Comparison of ENCODE assay signal across 19 cellular contexts in genomic region chr17:74930535-74931036, GRCh38. TPM values are rescaled to one million over a fixed set of nuclear protein-coding genes. Genes with fewer than 3 reads are reported as not detected.
A peak's percentile ranks its signal among the peaks of the same experiment; 100 is the strongest.
DNase-seq lines count a peak whose midpoint lies in the region; ATAC-seq and TF ChIP-seq lines count a peak whose summit lies in the region.
"Had no signal": no experiment of that assay in that cellular context is flagged by ENCODE, and none has a peak within 500 bp of the region (broad histone marks: within the 10 kb centered on the region; RNA-seq: fewer than 3 reads in every experiment).

No MANE protein-coding gene starts in this region.

- H3K56ac ChIP-seq in H9 (ENCODE audit: insufficient read length, low read depth, low read length) = no peak overlapping the region

- no peak overlapping the region for H2BK15ac ChIP-seq in H9 (ENCODE audit: low read depth, low read length)
- no peak overlapping the region for H2BK15ac ChIP-seq in neuronal stem cell (ENCODE audit: low read length)

- no peak overlapping the region for H3K4me3 Mint-ChIP-seq in H9
- no peak overlapping the region for H3K4me3 Mint-ChIP-seq in WTC11
- H3K4me3 Mint-ChIP-seq: CD14-positive monocyte; CD4-positive, alpha-beta memory T cell had no signal

- H3K36me3 ChIP-seq in neuronal stem cell (replicated peaks in 1 of 2; ENCODE audit: control insufficient read depth in 2 of 2, insufficient read depth in 2 of 2, low read length in 2 of 2) = no peaks in the 10 kb centered on the region
- H3K36me3 ChIP-seq: BLaER1 had no signal

- H3K23ac ChIP-seq in H9 (ENCODE audit: insufficient read length, low read depth, low read length) (no peak overlapping the region), neuronal stem cell (ENCODE audit: low read depth, low read length, poor library complexity) (no peak overlapping the region)

- no peaks in the 10 kb centered on the region for H3K79me1 ChIP-seq in H9 (ENCODE audit: insufficient read depth, low read depth, low read length, poor library complexity, severe bottlenecking)
- H3K79me1 ChIP-seq in neuronal stem cell (ENCODE audit: low read depth, low read length) = peaks cover 3% of the 10 kb centered on the region

- H3K27ac Mint-ChIP-seq in H9 (no peak overlapping the region; a peak in 1 of 7 replicates), WTC11 (no peak overlapping the region)

- peaks cover 6 to 13% of the 10 kb centered on the region in 2 experiments for H3K4me1 Mint-ChIP-seq in H9
- H3K4me1 Mint-ChIP-seq in WTC11 = no peaks in the 10 kb centered on the region; the same call in 1 of the 2 replicates

- H3K4me1 ChIP-seq in H9 (ENCODE audit: insufficient read depth, low read length) (no peaks in the 10 kb centered on the region; the same call in 1 of the 2 replicates), neuronal stem cell (ENCODE audit: control insufficient read depth in 2 of 2, insufficient read depth in 1 of 2, low read depth in 1 of 2, low read length in 2 of 2) (peaks cover 0 to 6% of the 10 kb centered on the region in 2 donors)
- H3K4me1 ChIP-seq: BLaER1 had no signal

- H3K79me2 ChIP-seq in H9 (ENCODE audit: insufficient read depth, low read length) = no peaks in the 10 kb centered on the region

- H4K8ac ChIP-seq in H9 (replicated peaks; ENCODE audit: insufficient read length, low read depth, low read length) (no peak overlapping the region), neuronal stem cell (ENCODE audit: low read depth, low read length) (no peak overlapping the region)

- H3K9ac ChIP-seq in H9 (ENCODE audit: extremely low read depth, insufficient read length, low read length) (no peak overlapping the region), neuronal stem cell (ENCODE audit: low read depth, low read length, poor library complexity) (no peak overlapping the region)
- H3K9ac ChIP-seq: BLaER1, GM23248 had no signal

- H2AK5ac ChIP-seq in H9 (ENCODE audit: insufficient read length, low read length) = no peak overlapping the region
- H2AK5ac ChIP-seq in neuronal stem cell (ENCODE audit: low read depth, low read length) = peak overlapping the region; percentile 58

- H3K18ac ChIP-seq in H9 (ENCODE audit: insufficient read length, low read depth, low read length) (no peak overlapping the region), neuronal stem cell (ENCODE audit: low read length) (peak overlapping the region; percentile 51)

- no peak overlapping the region for H2BK120ac ChIP-seq in H9 (ENCODE audit: low read depth, low read length, poor library complexity, severe bottlenecking)
- no peak overlapping the region for H2BK120ac ChIP-seq in neuronal stem cell (ENCODE audit: low read depth, low read length)

- H3K4ac ChIP-seq in H9 (ENCODE audit: low read depth, low read length) (no peak overlapping the region), neuronal stem cell (ENCODE audit: low read length) (no peak overlapping the region)

- TF ChIP-seq CTCF in H9 (conservative IDR thresholded peaks at IDR 0.05) = no peak
- TF ChIP-seq CTCF in WTC11 (IDR thresholded peaks at IDR 0.05) = no peak

- H3K23me2 ChIP-seq in H9 (ENCODE audit: insufficient read length, low read depth, low read length, poor library complexity, severe bottlenecking) = peaks cover 5% of the 10 kb centered on the region

- H3K9me3 Mint-ChIP-seq in H9 = no peaks in the 10 kb centered on the region; a peak in 1 of 5 replicates
- no peaks in the 10 kb centered on the region for H3K9me3 Mint-ChIP-seq in WTC11
- H3K9me3 Mint-ChIP-seq: CD4-positive, alpha-beta memory T cell had no signal

- no CpG with 5 or more reads among the region's 24 CpGs for WGBS in H9 (ENCODE audit: extremely low coverage, insufficient read length, low lambda C conversion rate)
- WGBS in neuronal stem cell (ENCODE audit: extremely low coverage in 2 of 2, insufficient read length in 2 of 2, insufficient replicate concordance in 1 of 2), 2 donors = no CpG with 5 or more reads among the region's 24 CpGs

- no peak overlapping the region for H3K27ac ChIP-seq in H9 (ENCODE audit: insufficient read length, low read depth, low read length)
- no peak overlapping the region for H3K27ac ChIP-seq in neuronal stem cell (replicated peaks; ENCODE audit: low read length)
- H3K27ac ChIP-seq: BLaER1, GM23248, HL-60 had no signal

- ATAC-seq in WTC11 (no peak), GM21515 (IDR thresholded peaks at IDR 0.05; ENCODE audit: unreplicated experiment) (no peak), HG03095 (IDR thresholded peaks at IDR 0.05; ENCODE audit: unreplicated experiment) (no peak)

- no peaks in the 10 kb centered on the region for H3K36me3 Mint-ChIP-seq in H9 (ENCODE audit: insufficient read depth in 1 of 3, low read depth in 3 of 3)
- no peaks in the 10 kb centered on the region for H3K36me3 Mint-ChIP-seq in WTC11
- H3K36me3 Mint-ChIP-seq: CD14-positive monocyte; CD4-positive, alpha-beta memory T cell had no signal

- no peak overlapping the region for H2BK20ac ChIP-seq in H9 (ENCODE audit: low read depth, low read length, poor library complexity, severe bottlenecking)

- no peaks in the 10 kb centered on the region for H4K20me1 ChIP-seq in H9 (ENCODE audit: control insufficient read depth, insufficient read depth, insufficient read length)

- peaks cover 26% of the 10 kb centered on the region for H3K27me3 ChIP-seq in H9 (ENCODE audit: insufficient read depth, low read length)
- peaks cover 8 to 88% (median 45%) of the 10 kb centered on the region in 3 experiments for H3K27me3 ChIP-seq in neuronal stem cell (ENCODE audit: control insufficient read depth in 3 of 3, insufficient read depth in 3 of 3, low read depth in 1 of 3, low read length in 3 of 3)

- POLR2A ChIA-PET in WTC11 (lab: Charles Lee) = no interaction called here

- peak; percentile 27 for DNase-seq in H9
- peak; percentile 6 for DNase-seq in WTC11 (ENCODE audit: low spot score)
- DNase-seq in islet precursor cell = peak; percentile 48
- DNase-seq in neuronal stem cell (ENCODE audit: low spot score) = no peak
- DNase-seq in NCI-H345 (lab: John Stamatoyannopoulos, UW) = no peak
- DNase-seq in ecto neural progenitor cell (ENCODE audit: low spot score) = no peak
- DNase-seq: 8988T; CD4-positive, alpha-beta memory T cell; DMS79 treated with DMSO at 0.1 percent for 48 hours; GF-D8; GM23248 had no signal

- H4K91ac ChIP-seq in H9 (ENCODE audit: insufficient read length, low read depth, low read length) (no peak overlapping the region), neuronal stem cell (ENCODE audit: low read depth, low read length, poor library complexity) (no peak overlapping the region)

- H3K4me3 ChIP-seq in neuronal stem cell (ENCODE audit: low read length in 2 of 2) = peak overlapping the region in 1 of 2 donors; percentile 36
- H3K4me3 ChIP-seq: BLaER1, GM23248 had no signal

- H2BK12ac ChIP-seq in H9 (ENCODE audit: insufficient read length, low read depth, low read length) (no peak overlapping the region), neuronal stem cell (ENCODE audit: low read length) (peak overlapping the region; percentile 51)

- H3K14ac ChIP-seq in H9 (ENCODE audit: insufficient read depth, low read length) = no peak overlapping the region
- H3K14ac ChIP-seq in neuronal stem cell (ENCODE audit: low read length) = peak overlapping the region; percentile 58

- peaks cover 97% of the 10 kb centered on the region for H3K27me3 Mint-ChIP-seq in H9 (ENCODE audit: low read depth)
- H3K27me3 Mint-ChIP-seq in WTC11 (ENCODE audit: low read depth) = peaks cover 91% of the 10 kb centered on the region

- H3T11ph ChIP-seq in H9 (ENCODE audit: low read length) = no peak overlapping the region

- H2AFZ ChIP-seq in H9 (ENCODE audit: low read length) (no peak overlapping the region), neuronal stem cell (ENCODE audit: low read length) (no peak overlapping the region)
- H2AFZ ChIP-seq: GM23248 had no signal

- no peak overlapping the region for H4K5ac ChIP-seq in H9 (ENCODE audit: insufficient read length, low read depth, low read length)

- H2BK5ac ChIP-seq in H9 (ENCODE audit: insufficient read length, low read length) (no peak overlapping the region), neuronal stem cell (ENCODE audit: low read length) (no peak overlapping the region)

- CTCF ChIA-PET in WTC11 (lab: Charles Lee) = interaction anchor here (1.1 kb wide), 1 partner anchor 27 kb away, joined by 3 read pairs; no protein-coding TSS in a partner anchor

- no peak overlapping the region for H3K4me2 ChIP-seq in H9 (ENCODE audit: insufficient read depth, insufficient read length, low read length)
- no peak overlapping the region for H3K4me2 ChIP-seq in neuronal stem cell (ENCODE audit: insufficient read depth, low read length, poor library complexity, severe bottlenecking)
- H3K4me2 ChIP-seq: BLaER1 had no signal

- H3K9me3 ChIP-seq in H9 (ENCODE audit: control insufficient read depth, low read depth, low read length) (no peaks in the 10 kb centered on the region), neuronal stem cell (replicated peaks in 1 of 2; ENCODE audit: control insufficient read depth in 2 of 2, insufficient read depth in 1 of 2, low read depth in 1 of 2, low read length in 2 of 2) (peaks cover 0 to 1% of the 10 kb centered on the region in 2 donors)
- H3K9me3 ChIP-seq: BLaER1 had no signal

TF ChIP-seq in WTC11, 78 proteins besides CTCF, POLR2A, EP300 and RAD21 (continues in another document):
- TF ChIP-seq MXD4 (CRISPR knock-in tag; IDR thresholded peaks at IDR 0.05; ENCODE audit: borderline replicate concordance) = no peak

RNA-seq across cellular contexts. Expression of gene OTOP3, which starts 5.1 kb away (rescaled TPM):
- total RNA-seq in H9 (2021) = not detected in 2 replicates
- not detected in 3 replicates for total RNA-seq in WTC11 (2021)
- polyA plus RNA-seq in neuronal stem cell (2013, experiment 1 of 2) = not detected
- polyA plus RNA-seq in neuronal stem cell (2013, experiment 2 of 2) = not detected
- total RNA-seq: A673; CD4-positive, alpha-beta memory T cell; GM23248; HT1080 had no signal
- polyA plus RNA-seq: AG04450; CD14-positive monocyte; CD4-positive, alpha-beta memory T cell; GM23248 had no signal

RNA-seq across cellular contexts. Expression of gene OTOP2, which starts 6.5 kb away (rescaled TPM):
- total RNA-seq in H9 (2021) = 0.11 TPM in 1 of 2 replicates, not detected in the other
- total RNA-seq in WTC11 (2021) = not detected in 3 replicates
- not detected for polyA plus RNA-seq in neuronal stem cell (2013, experiment 1 of 2)
- polyA plus RNA-seq in neuronal stem cell (2013, experiment 2 of 2) = not detected
- total RNA-seq: A673; CD4-positive, alpha-beta memory T cell; GM23248; HT1080 had no signal
- polyA plus RNA-seq: AG04450; CD14-positive monocyte; CD4-positive, alpha-beta memory T cell; GM23248 had no signal

RNA-seq across cellular contexts. Expression of gene USH1G, which starts 7.5 kb away (rescaled TPM):
- total RNA-seq in H9 (2021) (2.5 and 2.7 TPM in 2 replicates), WTC11 (2021) (1.9 to 2.9 TPM (median 2.6 TPM) in 3 replicates)
- polyA plus RNA-seq in neuronal stem cell (2013, experiment 1 of 2) = 0.20 TPM
- polyA plus RNA-seq in neuronal stem cell (2013, experiment 2 of 2) = 0.24 TPM
- total RNA-seq: A673; CD4-positive, alpha-beta memory T cell; GM23248; HT1080 had no signal
- polyA plus RNA-seq: AG04450; CD14-positive monocyte; CD4-positive, alpha-beta memory T cell; GM23248 had no signal

RNA-seq across cellular contexts. Expression of gene FADS6, which starts 37.2 kb away (rescaled TPM):
- total RNA-seq in H9 (2021) = 0.94 and 1.2 TPM in 2 replicates
- total RNA-seq in WTC11 (2021) = 1.1 to 2.2 TPM (median 1.2 TPM) in 3 replicates
- not detected for polyA plus RNA-seq in neuronal stem cell (2013, experiment 1 of 2)
- polyA plus RNA-seq in neuronal stem cell (2013, experiment 2 of 2) = not detected
- total RNA-seq: A673; CD4-positive, alpha-beta memory T cell; GM23248; HT1080 had no signal
- polyA plus RNA-seq: AG04450; CD14-positive monocyte; CD4-positive, alpha-beta memory T cell; GM23248 had no signal

RNA-seq across cellular contexts. Expression of gene HID1, which starts 42.0 kb away (rescaled TPM):
- 12.7 and 13.9 TPM in 2 replicates for total RNA-seq in H9 (2021)
- 16.7 to 19.4 TPM (median 19.3 TPM) in 3 replicates for total RNA-seq in WTC11 (2021)
- 8.1 TPM for polyA plus RNA-seq in neuronal stem cell (2013, experiment 1 of 2)
- 7.5 TPM for polyA plus RNA-seq in neuronal stem cell (2013, experiment 2 of 2)
- total RNA-seq: GM23248 had no signal
- polyA plus RNA-seq: CD14-positive monocyte, GM23248 had no signal

Comparison
In these comparisons a context has a peak if more than half of its experiments do, and no peak if none do; other contexts are left out.
1. DNase-seq: peak in H9 (single experiment), WTC11 (single experiment) and islet precursor cell (single experiment); none in neuronal stem cell (single experiment), NCI-H345 (single experiment) and ecto neural progenitor cell (single experiment).